8 cellular contexts compared by ENCODE assay signal in the genomic region with DNA sequence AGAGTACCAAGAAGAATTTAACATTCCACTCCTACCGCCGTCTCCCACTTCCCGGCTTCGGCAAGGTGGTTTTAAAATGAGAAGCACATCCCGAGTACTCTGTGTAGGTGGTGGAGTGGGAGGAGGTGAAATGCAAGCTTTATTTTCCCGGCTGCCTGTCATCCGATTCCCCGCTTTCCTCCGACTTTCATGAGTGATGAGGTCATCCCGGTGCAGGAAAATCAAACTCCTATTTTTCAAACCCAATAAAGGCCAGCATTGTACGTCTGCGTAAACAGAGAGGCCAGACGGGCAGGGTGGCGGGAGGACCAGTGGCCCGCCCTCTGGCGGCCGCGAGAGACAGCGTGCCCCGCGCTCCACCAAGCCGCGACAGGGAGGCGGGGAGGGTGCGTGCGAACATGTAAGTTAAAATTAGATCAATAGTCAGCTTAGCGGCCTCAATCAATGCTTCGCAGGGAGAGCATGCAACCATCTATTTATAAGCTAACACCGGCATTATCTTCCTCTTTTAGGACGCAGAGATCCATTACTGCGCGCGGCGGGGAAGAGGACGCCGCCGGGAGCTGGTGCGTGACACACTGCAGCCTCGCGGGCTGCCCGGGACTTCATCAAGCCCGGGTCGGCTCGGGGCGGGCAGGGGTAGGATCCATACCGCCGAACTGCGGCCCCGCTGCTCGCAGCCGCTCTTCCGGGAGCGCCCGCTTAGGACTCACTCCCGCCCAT.
DNase-seq lines count a peak whose midpoint lies in the region; ATAC-seq and TF ChIP-seq lines count a peak whose summit lies in the region.

No MANE protein-coding gene starts in this region.

- POLR2A ChIA-PET in GM10248 (lab: Yijun Ruan, JAX), result interaction anchor here (0.7 kb wide), 1 partner anchor 495 kb away, joined by 3 read pairs; no protein-coding TSS in a partner anchor

- no peaks in the 10 kb centered on the region for H3K36me3 ChIP-seq in prostate gland

- no peaks in the 10 kb centered on the region for H3K4me1 ChIP-seq in prostate gland (replicated peaks)

- 3% methylated on average over 54 of the region's 55 CpGs for WGBS in prostate gland

- intact Hi-C loops in left ventricle myocardium superior (cut with micrococcal nuclease), result no loop called here
- intact Hi-C loops in prostate gland (cut with DNase I), result loop anchor here (5.0 kb wide), 1 partner anchor 690 kb away; no protein-coding TSS in a partner anchor

- ATAC-seq in left ventricle myocardium superior, result peak; percentile 99

- CTCF ChIA-PET in GM10248 (lab: Yijun Ruan, JAX), result interaction anchor here (0.7 to 3.6 kb wide), 57 partner anchors 8 to 692 kb away, joined by 3 to 21 read pairs (median 4); no protein-coding TSS in a partner anchor

- TF ChIP-seq POLR2A in NB4 (IDR thresholded peaks at IDR 0.05; ENCODE audit: extremely low read depth, insufficient read length), result no peak
- TF ChIP-seq POLR2A in prostate gland (IDR thresholded peaks at IDR 0.05), result no peak

- DNase-seq in GM10248 (ENCODE audit: extremely low spot score) (peak; percentile 86), HFF-Myc (ENCODE audit: extremely low read depth, low read depth) (peak; percentile 43), NB4 (ENCODE audit: low read depth) (peak; percentile 66), T follicular helper cell (ENCODE audit: low read depth) (peak; percentile 36), amygdala (lab: John Stamatoyannopoulos, UW) (peak; percentile 29 to 89 (median 71)), left ventricle myocardium superior (peak; percentile 84), prostate gland (ENCODE audit: low spot score) (peak; percentile 49), ureter (ENCODE audit: low spot score) (peak; percentile 70)

- no peaks in the 10 kb centered on the region for H3K9me3 ChIP-seq in prostate gland

- no peaks in the 10 kb centered on the region for H3K27me3 ChIP-seq in prostate gland (replicated peaks; ENCODE audit: insufficient read depth)

- peak overlapping the region; percentile 51 for H3K4me3 ChIP-seq in HFF-Myc (replicated peaks; ENCODE audit: low read depth, low read length)
- H3K4me3 ChIP-seq in NB4 (ENCODE audit: low read depth, low read length), result peak overlapping the region; percentile 54
- peak overlapping the region; percentile 26 to 41 for H3K4me3 ChIP-seq in prostate gland

- TF ChIP-seq CTCF in GM10248 (IDR thresholded peaks at IDR 0.05; ENCODE audit: control extremely low read depth, extremely low read depth, low read depth, missing control alignments) (peak; percentile 93), HFF-Myc (IDR thresholded peaks at IDR 0.05; ENCODE audit: low read depth, low read length, missing control alignments) (peak; percentile 98), NB4 (IDR thresholded peaks at IDR 0.05; ENCODE audit: low read depth, low read length) (peak; percentile 80), prostate gland (IDR thresholded peaks at IDR 0.05) (peak; percentile 83 to 87 (median 85))

- H3K27ac ChIP-seq in prostate gland, result no peak overlapping the region

Comparison
In these comparisons a context has a peak if more than half of its experiments do, and no peak if none do; other contexts are left out.
1. DNase-seq: peak in every context shown above with its lines; median percentile 86 in GM10248; 84 in left ventricle myocardium superior; 71 in amygdala; 70 in ureter; 66 in NB4; 49 in prostate gland; 43 in HFF-Myc; 36 in T follicular helper cell.